ENCODE assay signal across 10 cellular contexts in genomic region chr1:76336951-76337371, GRCh38.
DNase-seq lines count a peak whose midpoint lies in the region; ATAC-seq and TF ChIP-seq lines count a peak whose summit lies in the region.
"Had no signal": no experiment of that assay in that cellular context is flagged by ENCODE, and none has a peak within 500 bp of the region (broad histone marks: within the 10 kb centered on the region; RNA-seq: fewer than 3 reads in every experiment).

No MANE protein-coding gene starts in this region.

- no peaks in the 10 kb centered on the region for H3K36me3 Mint-ChIP-seq in CD8-positive, alpha-beta memory T cell
- H3K36me3 Mint-ChIP-seq: activated naive CD8-positive, alpha-beta T cell; T-cell had no signal

- no peak for TF ChIP-seq CTCF in parathyroid adenoma (IDR thresholded peaks at IDR 0.05)

- H3K4me2 ChIP-seq in parathyroid adenoma (ENCODE audit: low read length), result no peak overlapping the region

- POLR2A ChIA-PET in CD8-positive, alpha-beta memory T cell (lab: Charles Lee), result no interaction called here

- no peak overlapping the region for H3K4me3 ChIP-seq in parathyroid adenoma (ENCODE audit: low read depth, low read length)
- H3K4me3 ChIP-seq in CD8-positive, alpha-beta memory T cell (ENCODE audit: low read length), result no peak overlapping the region

- no peaks in the 10 kb centered on the region for H3K27me3 ChIP-seq in parathyroid adenoma (ENCODE audit: control insufficient read depth, insufficient read depth, low read length)
- H3K27me3 ChIP-seq in CD8-positive, alpha-beta memory T cell (ENCODE audit: insufficient read depth, low read length, poor library complexity, severe bottlenecking), result no peaks in the 10 kb centered on the region

- ATAC-seq in HG02885 (IDR thresholded peaks at IDR 0.05; ENCODE audit: poor library complexity, unreplicated experiment), result no peak
- ATAC-seq: T-cell had no signal

- no peak overlapping the region for H3K9ac ChIP-seq in parathyroid adenoma

- H3K27ac Mint-ChIP-seq in CD8-positive, alpha-beta memory T cell, result no peak overlapping the region
- H3K27ac Mint-ChIP-seq: activated naive CD8-positive, alpha-beta T cell; T-cell had no signal

- DNase-seq in DMS79 treated with DMSO at 0.1 percent for 48 hours (lab: John Stamatoyannopoulos, UW) (peak; percentile 70), NCI-H345 treated with DMSO at 0.1 percent for 48 hours (lab: John Stamatoyannopoulos, UW; ENCODE audit: unreplicated experiment) (peak; percentile 73), fibroblast of peridontal ligament (ENCODE audit: extremely low read depth) (peak; percentile 86), cerebellar cortex (ENCODE audit: low spot score) (no peak), NCI-H526 (lab: John Stamatoyannopoulos, UW) (no peak)
- no peak for DNase-seq in CD8-positive, alpha-beta memory T cell
- DNase-seq: T-cell had no signal

- no peak overlapping the region for H3K27ac ChIP-seq in parathyroid adenoma
- H3K27ac ChIP-seq in CD8-positive, alpha-beta memory T cell (ENCODE audit: low read depth, low read length), result no peak overlapping the region

- H3K27me3 Mint-ChIP-seq in CD8-positive, alpha-beta memory T cell, result peaks cover 0 to 1% of the 10 kb centered on the region in 2 donors
- H3K27me3 Mint-ChIP-seq: activated naive CD8-positive, alpha-beta T cell; T-cell had no signal

- no peak overlapping the region for H3K4me3 Mint-ChIP-seq in CD8-positive, alpha-beta memory T cell
- H3K4me3 Mint-ChIP-seq: activated naive CD8-positive, alpha-beta T cell; T-cell had no signal

- no peaks in the 10 kb centered on the region for H3K4me1 Mint-ChIP-seq in CD8-positive, alpha-beta memory T cell

- peak overlapping the region; percentile 3 for H2AFZ ChIP-seq in parathyroid adenoma

- peaks cover 0 to 2% (median 0%) of the 10 kb centered on the region in 5 donors for H3K9me3 Mint-ChIP-seq in CD8-positive, alpha-beta memory T cell

- no peaks in the 10 kb centered on the region for H3K9me3 ChIP-seq in parathyroid adenoma (ENCODE audit: control insufficient read depth, low read length)
- no peaks in the 10 kb centered on the region for H3K9me3 ChIP-seq in CD8-positive, alpha-beta memory T cell (ENCODE audit: low read length)

- CTCF ChIA-PET in CD8-positive, alpha-beta memory T cell (lab: Charles Lee), result no interaction called here

- no peaks in the 10 kb centered on the region for H3K79me2 ChIP-seq in parathyroid adenoma

- no peaks in the 10 kb centered on the region for H3K36me3 ChIP-seq in parathyroid adenoma (ENCODE audit: control insufficient read depth, insufficient read depth, low read length)
- H3K36me3 ChIP-seq in CD8-positive, alpha-beta memory T cell (ENCODE audit: insufficient read depth, low read length), result no peaks in the 10 kb centered on the region

- H3K4me1 ChIP-seq in parathyroid adenoma, result no peaks in the 10 kb centered on the region
- H3K4me1 ChIP-seq in CD8-positive, alpha-beta memory T cell (ENCODE audit: insufficient read depth, low read length), result no peaks in the 10 kb centered on the region

Comparison
In these comparisons a context has a peak if more than half of its experiments do, and no peak if none do; other contexts are left out.
1. DNase-seq: peak in DMS79 treated with DMSO at 0.1 percent for 48 hours (single experiment), NCI-H345 treated with DMSO at 0.1 percent for 48 hours (single experiment) and fibroblast of peridontal ligament (single experiment); none in cerebellar cortex (single experiment), CD8-positive, alpha-beta memory T cell (0 of 5) and NCI-H526 (0 of 2).